8 cellular contexts compared by ENCODE assay signal in the genomic region with DNA sequence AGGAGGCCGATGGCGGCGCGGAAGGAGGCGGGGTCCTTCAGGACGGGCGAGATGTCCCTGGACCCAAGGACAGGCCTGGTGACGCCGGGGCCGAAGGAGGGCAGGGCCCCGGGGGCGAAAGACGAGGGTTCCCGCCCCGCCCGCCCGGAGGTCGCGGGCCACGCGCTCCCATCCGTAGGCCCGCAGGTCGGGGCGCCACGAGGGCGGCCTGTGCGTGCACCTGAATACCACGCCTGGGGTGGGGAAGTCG. TPM values are rescaled to one million over a fixed set of nuclear protein-coding genes. Genes with fewer than 3 reads are reported as not detected.
DNase-seq lines count a peak whose midpoint lies in the region; ATAC-seq, FAIRE-seq and TF ChIP-seq lines count a peak whose summit lies in the region.

No MANE protein-coding gene starts in this region.

- H3K36me3 ChIP-seq in CD4-positive, CD25-positive, alpha-beta regulatory T cell (ENCODE audit: control insufficient read depth, insufficient read depth, low read length) = peaks cover 8% of the 10 kb centered on the region
- H3K36me3 ChIP-seq in iPS-15b (ENCODE audit: control insufficient read depth, insufficient read depth, low read length) (peaks cover 36% of the 10 kb centered on the region), suprapubic skin (peaks cover 18% of the 10 kb centered on the region)

- no CpG with 5 or more reads among the region's 30 CpGs for WGBS in suprapubic skin

- no peak for DNase-seq in CD4-positive, CD25-positive, alpha-beta regulatory T cell
- DNase-seq in WTC11 (ENCODE audit: low spot score) (no peak), suprapubic skin (ENCODE audit: low spot score in 2 of 2) (no peak), GF-D8 (lab: John Stamatoyannopoulos, UW) (no peak), frontal cortex (ENCODE audit: low spot score in 2 of 2) (no peak), NCI-H1105 (lab: John Stamatoyannopoulos, UW) (no peak)

- CTCF ChIA-PET in WTC11 (lab: Charles Lee) = interaction anchor here (0.6 to 5.1 kb wide), 10 partner anchors 26 to 381 kb away, joined by 3 to 47 read pairs (median 6); a partner anchor contains a TSS

- peaks cover 3% of the 10 kb centered on the region for H3K36me3 Mint-ChIP-seq in CD4-positive, CD25-positive, alpha-beta regulatory T cell
- peaks cover 32% of the 10 kb centered on the region for H3K36me3 Mint-ChIP-seq in WTC11

- peaks cover 36% of the 10 kb centered on the region for H3K4me1 ChIP-seq in CD4-positive, CD25-positive, alpha-beta regulatory T cell (ENCODE audit: control insufficient read depth, insufficient read depth, low read length, poor library complexity, severe bottlenecking)
- peaks cover 5% of the 10 kb centered on the region for H3K4me1 ChIP-seq in iPS-15b (ENCODE audit: control insufficient read depth, insufficient read depth, low read length)
- peaks cover 45% of the 10 kb centered on the region for H3K4me1 ChIP-seq in suprapubic skin

- H3K9me3 ChIP-seq in CD4-positive, CD25-positive, alpha-beta regulatory T cell (ENCODE audit: control insufficient read depth in 2 of 2, low read length in 2 of 2) = no peaks in the 10 kb centered on the region
- H3K9me3 ChIP-seq in iPS-15b (ENCODE audit: control insufficient read depth, insufficient read depth, low read length) = no peaks in the 10 kb centered on the region
- no peaks in the 10 kb centered on the region for H3K9me3 ChIP-seq in suprapubic skin

- no peaks in the 10 kb centered on the region for H3K27me3 ChIP-seq in CD4-positive, CD25-positive, alpha-beta regulatory T cell (ENCODE audit: control insufficient read depth, insufficient read depth, low read length)
- H3K27me3 ChIP-seq in iPS-15b (ENCODE audit: control insufficient read depth, insufficient read depth, low read length) (no peaks in the 10 kb centered on the region), suprapubic skin (no peaks in the 10 kb centered on the region)

- POLR2A ChIA-PET in WTC11 (lab: Charles Lee) = interaction anchor here (1.5 to 1.8 kb wide), 2 partner anchors 8 to 112 kb away, joined by 3 to 6 read pairs; a partner anchor contains a TSS

- no peaks in the 10 kb centered on the region for H3K9me3 Mint-ChIP-seq in CD4-positive, CD25-positive, alpha-beta regulatory T cell
- no peaks in the 10 kb centered on the region for H3K9me3 Mint-ChIP-seq in WTC11

- H3K27ac Mint-ChIP-seq in CD4-positive, CD25-positive, alpha-beta regulatory T cell = peak overlapping the region; percentile 90 to 98 (median 93)
- no peak overlapping the region for H3K27ac Mint-ChIP-seq in WTC11

- peak overlapping the region; percentile 88 for H3K9ac ChIP-seq in iPS-15b (ENCODE audit: low read depth, low read length)

- peaks cover 0 to 27% (median 0%) of the 10 kb centered on the region in 4 donors for H3K4me1 Mint-ChIP-seq in CD4-positive, CD25-positive, alpha-beta regulatory T cell
- peaks cover 14% of the 10 kb centered on the region for H3K4me1 Mint-ChIP-seq in WTC11

- no peak for TF ChIP-seq CTCF in WTC11 (IDR thresholded peaks at IDR 0.05)
- TF ChIP-seq CTCF in suprapubic skin (IDR thresholded peaks at IDR 0.05) = no peak

- TF ChIP-seq EP300 in suprapubic skin (IDR thresholded peaks at IDR 0.05) = no peak

- H3K4me3 ChIP-seq in CD4-positive, CD25-positive, alpha-beta regulatory T cell (ENCODE audit: low read depth, low read length) = no peak overlapping the region
- H3K4me3 ChIP-seq in iPS-15b (ENCODE audit: low read depth, low read length) = peak overlapping the region; percentile 87
- peak overlapping the region; percentile 74 for H3K4me3 ChIP-seq in suprapubic skin

- no peaks in the 10 kb centered on the region for H3K27me3 Mint-ChIP-seq in CD4-positive, CD25-positive, alpha-beta regulatory T cell
- no peaks in the 10 kb centered on the region for H3K27me3 Mint-ChIP-seq in WTC11 (ENCODE audit: low read depth)

- no peak for ATAC-seq in CD4-positive, CD25-positive, alpha-beta regulatory T cell (ENCODE audit: low read depth in 2 of 2)
- ATAC-seq in GM21786 (IDR thresholded peaks at IDR 0.05; ENCODE audit: unreplicated experiment) (peak; percentile 17), WTC11 (no peak)

- TF ChIP-seq POLR2A in suprapubic skin (IDR thresholded peaks at IDR 0.05) = peak in 1 of 2 donors; percentile 45

- peak overlapping the region; percentile 81 for H3K27ac ChIP-seq in CD4-positive, CD25-positive, alpha-beta regulatory T cell (ENCODE audit: insufficient read depth, low read length, poor library complexity, severe bottlenecking)
- peak overlapping the region; percentile 98 for H3K27ac ChIP-seq in suprapubic skin

- peak overlapping the region; percentile 96 to 98 (median 97) for H3K4me3 Mint-ChIP-seq in CD4-positive, CD25-positive, alpha-beta regulatory T cell
- peak overlapping the region; percentile 87 for H3K4me3 Mint-ChIP-seq in WTC11

- FAIRE-seq in frontal cortex (lab: Jason Lieb, UNC) = no peak

TF ChIP-seq in WTC11, 78 proteins besides CTCF, POLR2A, EP300 and RAD21 (continues in another document):
- TF ChIP-seq NFATC4 (CRISPR knock-in tag; IDR thresholded peaks at IDR 0.05) (peak; percentile 52; the same call in 1 of the 2 replicates), JUN (CRISPR knock-in tag; IDR thresholded peaks at IDR 0.05) (peak; percentile 87; the same call in 1 of the 2 replicates), ZBTB21 (CRISPR knock-in tag; IDR thresholded peaks at IDR 0.05; ENCODE audit: borderline replicate concordance) (peak; percentile 71; the same call in 1 of the 2 replicates), RELA (CRISPR knock-in tag; IDR thresholded peaks at IDR 0.05; ENCODE audit: borderline replicate concordance) (peak; percentile 40; the same call in 1 of the 2 replicates), GABPB1 (CRISPR knock-in tag; IDR thresholded peaks at IDR 0.05) (0 out of 2 replicates have a peak, but pooled peaks have one; percentile 68), FOXK1 (CRISPR knock-in tag; IDR thresholded peaks at IDR 0.05) (no peak), RORB (CRISPR knock-in tag; IDR thresholded peaks at IDR 0.05) (no peak), ZNF121 (CRISPR knock-in tag; IDR thresholded peaks at IDR 0.05) (no peak), KAT7 (CRISPR knock-in tag; IDR thresholded peaks at IDR 0.05; ENCODE audit: borderline replicate concordance) (0 out of 2 replicates have a peak, but pooled peaks have one; percentile 38)
- TF ChIP-seq, protein P1, sequence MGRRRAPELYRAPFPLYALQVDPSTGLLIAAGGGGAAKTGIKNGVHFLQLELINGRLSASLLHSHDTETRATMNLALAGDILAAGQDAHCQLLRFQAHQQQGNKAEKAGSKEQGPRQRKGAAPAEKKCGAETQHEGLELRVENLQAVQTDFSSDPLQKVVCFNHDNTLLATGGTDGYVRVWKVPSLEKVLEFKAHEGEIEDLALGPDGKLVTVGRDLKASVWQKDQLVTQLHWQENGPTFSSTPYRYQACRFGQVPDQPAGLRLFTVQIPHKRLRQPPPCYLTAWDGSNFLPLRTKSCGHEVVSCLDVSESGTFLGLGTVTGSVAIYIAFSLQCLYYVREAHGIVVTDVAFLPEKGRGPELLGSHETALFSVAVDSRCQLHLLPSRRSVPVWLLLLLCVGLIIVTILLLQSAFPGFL (CRISPR knock-in tag; IDR thresholded peaks at IDR 0.05; ENCODE audit: borderline replicate concordance) = peak; percentile 37; the same call in 1 of the 2 replicates
- TF ChIP-seq, protein P2, sequence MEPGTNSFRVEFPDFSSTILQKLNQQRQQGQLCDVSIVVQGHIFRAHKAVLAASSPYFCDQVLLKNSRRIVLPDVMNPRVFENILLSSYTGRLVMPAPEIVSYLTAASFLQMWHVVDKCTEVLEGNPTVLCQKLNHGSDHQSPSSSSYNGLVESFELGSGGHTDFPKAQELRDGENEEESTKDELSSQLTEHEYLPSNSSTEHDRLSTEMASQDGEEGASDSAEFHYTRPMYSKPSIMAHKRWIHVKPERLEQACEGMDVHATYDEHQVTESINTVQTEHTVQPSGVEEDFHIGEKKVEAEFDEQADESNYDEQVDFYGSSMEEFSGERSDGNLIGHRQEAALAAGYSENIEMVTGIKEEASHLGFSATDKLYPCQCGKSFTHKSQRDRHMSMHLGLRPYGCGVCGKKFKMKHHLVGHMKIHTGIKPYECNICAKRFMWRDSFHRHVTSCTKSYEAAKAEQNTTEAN (CRISPR knock-in tag; IDR thresholded peaks at IDR 0.05) = 0 out of 2 replicates have a peak, but pooled peaks have one; percentile 3
- TF ChIP-seq, protein P3, sequence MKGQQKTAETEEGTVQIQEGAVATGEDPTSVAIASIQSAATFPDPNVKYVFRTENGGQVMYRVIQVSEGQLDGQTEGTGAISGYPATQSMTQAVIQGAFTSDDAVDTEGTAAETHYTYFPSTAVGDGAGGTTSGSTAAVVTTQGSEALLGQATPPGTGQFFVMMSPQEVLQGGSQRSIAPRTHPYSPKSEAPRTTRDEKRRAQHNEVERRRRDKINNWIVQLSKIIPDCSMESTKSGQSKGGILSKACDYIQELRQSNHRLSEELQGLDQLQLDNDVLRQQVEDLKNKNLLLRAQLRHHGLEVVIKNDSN (CRISPR knock-in tag; IDR thresholded peaks at IDR 0.05) = peak; percentile 38; the same call in 1 of the 2 replicates

RNA-seq across cellular contexts. Expression of a gene that starts 0.2 kb away (rescaled TPM):
- total RNA-seq in CD4-positive, CD25-positive, alpha-beta regulatory T cell = 145 TPM
- 100 to 1,000 TPM; 370 to 489 (median 443) TPM for polyA plus RNA-seq in CD4-positive, CD25-positive, alpha-beta regulatory T cell
- total RNA-seq in WTC11 (2021) = 272 to 288 TPM (median 282 TPM) in 3 replicates
- 100 to 1,000 TPM; 122 to 382 (median 250) TPM for total RNA-seq in suprapubic skin
- 15.9 TPM for total RNA-seq in frontal cortex

RNA-seq across cellular contexts. Expression of a gene that starts 7.9 kb away (rescaled TPM):
- total RNA-seq in CD4-positive, CD25-positive, alpha-beta regulatory T cell = 4.8 TPM
- polyA plus RNA-seq in CD4-positive, CD25-positive, alpha-beta regulatory T cell = 1 to 10 TPM in 2 of 4 donors, under 1 TPM in 2; 0.60 to 1.4 (median 1.2) TPM
- total RNA-seq in WTC11 (2021) (142 to 154 TPM (median 149 TPM) in 3 replicates), suprapubic skin (10 to 100 TPM in 2 of 4 donors, 1 to 10 TPM in 2; 4.7 to 25.7 (median 10.7) TPM), frontal cortex (1.2 TPM)

RNA-seq across cellular contexts. Expression of a gene that starts 26.5 kb away (rescaled TPM):
- 337 TPM for total RNA-seq in CD4-positive, CD25-positive, alpha-beta regulatory T cell
- polyA plus RNA-seq in CD4-positive, CD25-positive, alpha-beta regulatory T cell = 10 to 100 TPM; 18.1 to 23.6 (median 19.9) TPM
- total RNA-seq in WTC11 (2021) (68.3 to 75.1 TPM (median 71.3 TPM) in 3 replicates), suprapubic skin (100 to 1,000 TPM; 185 to 269 (median 224) TPM), frontal cortex (4.1 TPM)

RNA-seq across cellular contexts. Expression of a gene that starts 45.2 kb away (rescaled TPM):
- total RNA-seq in CD4-positive, CD25-positive, alpha-beta regulatory T cell = 63.1 TPM
- polyA plus RNA-seq in CD4-positive, CD25-positive, alpha-beta regulatory T cell = 10 to 100 TPM in 3 of 4 donors, 1 to 10 TPM in 1; 8.1 to 13.9 (median 11.3) TPM
- total RNA-seq in WTC11 (2021) = 23.0 to 29.5 TPM (median 25.8 TPM) in 3 replicates
- 100 to 1,000 TPM in 1 of 4 donors, 10 to 100 TPM in 3; 31.1 to 134 (median 43.3) TPM for total RNA-seq in suprapubic skin
- 5.7 TPM for total RNA-seq in frontal cortex

RNA-seq across cellular contexts. Expression of a gene that starts 45.4 kb away (rescaled TPM):
- 49.5 TPM for total RNA-seq in CD4-positive, CD25-positive, alpha-beta regulatory T cell
- 100 to 1,000 TPM; 111 to 164 (median 131) TPM for polyA plus RNA-seq in CD4-positive, CD25-positive, alpha-beta regulatory T cell
- total RNA-seq in WTC11 (2021) (63.1 to 82.0 TPM (median 64.5 TPM) in 3 replicates), suprapubic skin (10 to 100 TPM; 31.9 to 49.2 (median 36.3) TPM), frontal cortex (26.5 TPM)

Comparison
In these comparisons a context has a peak if more than half of its experiments do, and no peak if none do; other contexts are left out.
1. RNA of a gene that starts 26.5 kb away (total RNA-seq): 337 TPM in CD4-positive, CD25-positive, alpha-beta regulatory T cell (single experiment), 185 to 269 TPM in suprapubic skin and 68.3 to 75.1 TPM in WTC11; 4.1 TPM in frontal cortex (single experiment); every median in the first group is over 10 times any median in the second.